ENCODE assay signal across 28 cellular contexts in the genomic region with DNA sequence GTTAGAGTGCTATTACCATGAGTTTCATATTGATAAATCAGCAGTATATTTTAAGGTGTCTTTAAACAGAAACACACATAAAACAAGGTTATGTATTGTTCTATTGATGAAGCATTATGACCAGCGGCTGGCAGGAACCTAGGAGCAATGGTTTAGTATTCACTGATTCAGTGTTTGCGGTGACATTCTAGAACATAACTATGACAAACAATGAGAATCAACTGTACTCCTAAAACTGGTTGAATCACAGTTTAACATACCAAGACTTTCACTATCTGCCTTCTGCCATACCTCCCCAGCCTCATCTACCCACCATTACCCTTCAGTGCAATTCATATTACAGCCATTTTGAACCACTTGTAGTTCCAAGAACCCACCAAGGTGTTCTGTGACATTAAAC. TPM values are rescaled to one million over a fixed set of nuclear protein-coding genes. Genes with fewer than 3 reads are reported as not detected.
"Had no signal": no experiment of that assay in that cellular context is flagged by ENCODE, and none has a peak within 500 bp of the region (broad histone marks: within the 10 kb centered on the region; RNA-seq: fewer than 3 reads in every experiment).

No MANE protein-coding gene starts in this region.

- H3K36me3 Mint-ChIP-seq: immature natural killer cell; naive thymus-derived CD4-positive, alpha-beta T cell; neural progenitor cell; stimulated activated naive B cell treated with anti-CD40 and anti-IgM and Interleukin-4, amounts not matched to agents 10 μg/mL and 1 μg/mL and 100 μg/mL, for 72 hours; WTC11 had no signal

- H3K27ac Mint-ChIP-seq: immature natural killer cell; naive thymus-derived CD4-positive, alpha-beta T cell; neural progenitor cell; stimulated activated naive B cell treated with anti-CD40 and anti-IgM and Interleukin-4, amounts not matched to agents 10 μg/mL and 1 μg/mL and 100 μg/mL, for 72 hours; WTC11 had no signal

- ATAC-seq: naive thymus-derived CD4-positive, alpha-beta T cell; right lobe of liver; stimulated activated naive B cell treated with anti-CD40 and anti-IgM and Interleukin-4, amounts not matched to agents 10 μg/mL and 1 μg/mL and 100 μg/mL, for 72 hours; WTC11 had no signal

- H3K4me3 Mint-ChIP-seq: immature natural killer cell; naive thymus-derived CD4-positive, alpha-beta T cell; neural progenitor cell; stimulated activated naive B cell treated with anti-CD40 and anti-IgM and Interleukin-4, amounts not matched to agents 10 μg/mL and 1 μg/mL and 100 μg/mL, for 72 hours; WTC11 had no signal

- H3K9me3 Mint-ChIP-seq: immature natural killer cell; naive thymus-derived CD4-positive, alpha-beta T cell; neural progenitor cell; stimulated activated naive B cell treated with anti-CD40 and anti-IgM and Interleukin-4, amounts not matched to agents 10 μg/mL and 1 μg/mL and 100 μg/mL, for 72 hours; WTC11 had no signal

- H3K4me1 Mint-ChIP-seq: immature natural killer cell, neural progenitor cell had no signal

- DNase-seq: activated CD4-positive, alpha-beta T cell treated with anti-CD3 and anti-CD28 coated beads, Interleukin-2, amount 50 U/mL, for 1 hour; activated CD8-positive, alpha-beta memory T cell treated with anti-CD3 and anti-CD28 coated beads for 24 hours; activated CD8-positive, alpha-beta memory T cell treated with anti-CD3 and anti-CD28 coated beads, Interleukin-2, amount 50 U/mL, for 4 hours; activated naive CD4-positive, alpha-beta T cell; aorta; brain microvascular endothelial cell; central memory CD4-positive, alpha-beta T cell; dermis blood vessel endothelial cell; effector CD8-positive, alpha-beta T cell; foreskin melanocyte; glutamatergic neuron; immature natural killer cell; kidney glomerular epithelial cell; left ventricle myocardium inferior; naive thymus-derived CD4-positive, alpha-beta T cell; posterior cingulate gyrus; right lobe of liver; SJCRH30; stimulated activated CD4-positive, alpha-beta T cell treated with anti-CD3 and anti-CD28 coated beads, Interleukin-2, amount 100 ng/mL, for 24 hours; stimulated activated naive B cell treated with anti-CD40 and anti-IgM and Interleukin-4, amounts not matched to agents 10 μg/mL and 1 μg/mL and 100 μg/mL, for 72 hours; T-helper 1 cell; T-helper 9 cell; upper lobe of left lung had no signal

RNA-seq across cellular contexts. Expression of a gene that starts 8.8 kb away (rescaled TPM):
- polyA plus RNA-seq: adipose tissue; aorta; esophagus; hepatocyte; immature natural killer cell; naive thymus-derived CD4-positive, alpha-beta T cell had no signal

RNA-seq across cellular contexts. Expression of a gene that starts 11.2 kb away (rescaled TPM):
- polyA plus RNA-seq: adipose tissue; aorta; esophagus; hepatocyte; immature natural killer cell; naive thymus-derived CD4-positive, alpha-beta T cell had no signal
